Comparison of ENCODE assay signal across 1 cellular context in the genomic region with DNA sequence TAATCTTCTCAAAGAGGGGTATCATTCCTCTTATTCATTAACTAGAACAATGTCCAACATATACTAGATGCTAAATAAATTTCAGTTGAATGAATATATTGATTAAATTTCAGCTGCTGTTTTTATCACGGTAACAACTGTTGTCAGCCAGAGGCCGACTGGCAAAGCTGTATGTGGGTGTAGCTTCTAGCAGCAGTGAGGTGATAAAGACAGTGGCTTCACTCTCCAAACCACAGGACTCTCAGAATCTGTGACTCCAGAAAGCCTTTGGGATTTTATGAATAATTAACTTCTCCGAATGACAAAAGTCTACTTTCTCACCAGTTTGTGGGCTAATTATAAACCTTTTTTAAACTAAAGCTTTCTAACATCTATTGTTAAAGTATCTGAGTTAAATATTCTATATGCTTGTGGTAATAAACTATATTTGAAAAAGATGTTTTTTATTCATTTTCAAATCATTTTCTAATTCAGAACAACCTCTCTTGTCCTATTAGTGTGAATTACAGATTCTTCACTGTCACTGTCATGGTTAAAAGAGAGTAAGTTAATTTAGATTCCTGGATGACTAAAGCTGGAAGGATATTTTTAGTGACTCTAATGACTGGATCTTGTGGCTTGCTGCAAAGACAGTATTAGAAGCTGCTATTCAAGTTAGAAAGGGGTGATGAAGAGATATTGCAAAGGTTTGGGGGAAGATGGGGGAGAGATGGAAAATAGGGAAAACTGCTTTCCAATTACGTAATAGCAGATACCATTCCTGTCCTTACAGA.
TF ChIP-seq lines count a peak whose summit lies in the region.

No MANE protein-coding gene starts in this region.

TF ChIP-seq in IMR-90, 13 proteins besides CTCF, POLR2A, EP300 and RAD21 (continued from another document):
- no peak for TF ChIP-seq MAZ (IDR thresholded peaks at IDR 0.05; ENCODE audit: borderline replicate concordance, low read depth, low read length)
